Comparison of ENCODE assay signal across 1 cellular context in the genomic region with DNA sequence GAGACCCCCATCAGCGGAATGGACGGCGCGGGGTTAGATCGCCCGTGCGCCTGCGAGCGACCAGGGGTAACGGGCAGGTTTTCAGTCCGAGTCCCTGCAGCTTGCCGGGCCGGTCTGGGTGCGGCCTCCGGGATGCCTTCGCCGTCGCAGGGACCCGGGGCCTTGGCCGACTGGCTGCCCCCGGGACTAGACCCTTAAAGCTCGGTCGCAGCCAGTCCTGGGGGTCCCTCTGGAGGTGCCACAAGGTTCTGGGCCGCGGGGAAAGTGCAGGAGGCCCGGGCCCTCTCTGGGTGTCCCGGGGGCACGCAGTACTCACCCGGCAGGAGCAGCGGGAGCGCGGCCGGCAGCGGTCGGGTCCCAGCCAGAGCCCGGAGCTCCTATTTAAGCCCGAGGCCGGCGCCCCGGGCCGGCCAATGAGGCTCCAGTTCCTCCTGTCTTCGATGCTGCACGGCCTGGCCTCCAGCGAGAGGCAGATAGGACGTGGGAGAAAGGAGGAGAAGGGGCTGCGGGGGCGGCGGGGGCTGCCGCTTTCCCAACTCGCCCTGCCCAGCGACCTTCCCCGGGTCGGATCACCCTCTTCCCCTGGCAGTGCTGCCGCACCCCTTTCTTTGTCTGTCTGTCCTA.
TF ChIP-seq lines count a peak whose summit lies in the region.

A gene (minus strand): TSS at position 356 of the 624 bp plus-strand sequence.

TF ChIP-seq in HepG2, 621 proteins besides CTCF, POLR2A, EP300 and RAD21 (continued from another document and continues in another):
- TF ChIP-seq HNF4G (IDR thresholded peaks at IDR 0.05; ENCODE audit: borderline replicate concordance, low read depth, low read length), result no peak
- no peak for TF ChIP-seq HNF4G (CRISPR knock-in tag; IDR thresholded peaks at IDR 0.05; ENCODE audit: borderline replicate concordance, low read depth)
- TF ChIP-seq KAT8 (CRISPR knock-in tag; IDR thresholded peaks at IDR 0.05), result no peak
- TF ChIP-seq DNMT1 (CRISPR knock-in tag; IDR thresholded peaks at IDR 0.05), result no peak
- TF ChIP-seq, protein P1, sequence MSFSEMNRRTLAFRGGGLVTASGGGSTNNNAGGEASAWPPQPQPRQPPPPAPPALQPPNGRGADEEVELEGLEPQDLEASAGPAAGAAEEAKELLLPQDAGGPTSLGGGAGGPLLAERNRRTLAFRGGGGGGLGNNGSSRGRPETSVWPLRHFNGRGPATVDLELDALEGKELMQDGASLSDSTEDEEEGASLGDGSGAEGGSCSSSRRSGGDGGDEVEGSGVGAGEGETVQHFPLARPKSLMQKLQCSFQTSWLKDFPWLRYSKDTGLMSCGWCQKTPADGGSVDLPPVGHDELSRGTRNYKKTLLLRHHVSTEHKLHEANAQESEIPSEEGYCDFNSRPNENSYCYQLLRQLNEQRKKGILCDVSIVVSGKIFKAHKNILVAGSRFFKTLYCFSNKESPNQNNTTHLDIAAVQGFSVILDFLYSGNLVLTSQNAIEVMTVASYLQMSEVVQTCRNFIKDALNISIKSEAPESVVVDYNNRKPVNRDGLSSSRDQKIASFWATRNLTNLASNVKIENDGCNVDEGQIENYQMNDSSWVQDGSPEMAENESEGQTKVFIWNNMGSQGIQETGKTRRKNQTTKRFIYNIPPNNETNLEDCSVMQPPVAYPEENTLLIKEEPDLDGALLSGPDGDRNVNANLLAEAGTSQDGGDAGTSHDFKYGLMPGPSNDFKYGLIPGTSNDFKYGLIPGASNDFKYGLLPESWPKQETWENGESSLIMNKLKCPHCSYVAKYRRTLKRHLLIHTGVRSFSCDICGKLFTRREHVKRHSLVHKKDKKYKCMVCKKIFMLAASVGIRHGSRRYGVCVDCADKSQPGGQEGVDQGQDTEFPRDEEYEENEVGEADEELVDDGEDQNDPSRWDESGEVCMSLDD (CRISPR knock-in tag; IDR thresholded peaks at IDR 0.05; ENCODE audit: borderline replicate concordance), result peak; percentile 52; the same call in 1 of the 2 replicates
- TF ChIP-seq ZNF737 (CRISPR knock-in tag; IDR thresholded peaks at IDR 0.05; ENCODE audit: borderline replicate concordance), result no peak
- TF ChIP-seq, protein P2, sequence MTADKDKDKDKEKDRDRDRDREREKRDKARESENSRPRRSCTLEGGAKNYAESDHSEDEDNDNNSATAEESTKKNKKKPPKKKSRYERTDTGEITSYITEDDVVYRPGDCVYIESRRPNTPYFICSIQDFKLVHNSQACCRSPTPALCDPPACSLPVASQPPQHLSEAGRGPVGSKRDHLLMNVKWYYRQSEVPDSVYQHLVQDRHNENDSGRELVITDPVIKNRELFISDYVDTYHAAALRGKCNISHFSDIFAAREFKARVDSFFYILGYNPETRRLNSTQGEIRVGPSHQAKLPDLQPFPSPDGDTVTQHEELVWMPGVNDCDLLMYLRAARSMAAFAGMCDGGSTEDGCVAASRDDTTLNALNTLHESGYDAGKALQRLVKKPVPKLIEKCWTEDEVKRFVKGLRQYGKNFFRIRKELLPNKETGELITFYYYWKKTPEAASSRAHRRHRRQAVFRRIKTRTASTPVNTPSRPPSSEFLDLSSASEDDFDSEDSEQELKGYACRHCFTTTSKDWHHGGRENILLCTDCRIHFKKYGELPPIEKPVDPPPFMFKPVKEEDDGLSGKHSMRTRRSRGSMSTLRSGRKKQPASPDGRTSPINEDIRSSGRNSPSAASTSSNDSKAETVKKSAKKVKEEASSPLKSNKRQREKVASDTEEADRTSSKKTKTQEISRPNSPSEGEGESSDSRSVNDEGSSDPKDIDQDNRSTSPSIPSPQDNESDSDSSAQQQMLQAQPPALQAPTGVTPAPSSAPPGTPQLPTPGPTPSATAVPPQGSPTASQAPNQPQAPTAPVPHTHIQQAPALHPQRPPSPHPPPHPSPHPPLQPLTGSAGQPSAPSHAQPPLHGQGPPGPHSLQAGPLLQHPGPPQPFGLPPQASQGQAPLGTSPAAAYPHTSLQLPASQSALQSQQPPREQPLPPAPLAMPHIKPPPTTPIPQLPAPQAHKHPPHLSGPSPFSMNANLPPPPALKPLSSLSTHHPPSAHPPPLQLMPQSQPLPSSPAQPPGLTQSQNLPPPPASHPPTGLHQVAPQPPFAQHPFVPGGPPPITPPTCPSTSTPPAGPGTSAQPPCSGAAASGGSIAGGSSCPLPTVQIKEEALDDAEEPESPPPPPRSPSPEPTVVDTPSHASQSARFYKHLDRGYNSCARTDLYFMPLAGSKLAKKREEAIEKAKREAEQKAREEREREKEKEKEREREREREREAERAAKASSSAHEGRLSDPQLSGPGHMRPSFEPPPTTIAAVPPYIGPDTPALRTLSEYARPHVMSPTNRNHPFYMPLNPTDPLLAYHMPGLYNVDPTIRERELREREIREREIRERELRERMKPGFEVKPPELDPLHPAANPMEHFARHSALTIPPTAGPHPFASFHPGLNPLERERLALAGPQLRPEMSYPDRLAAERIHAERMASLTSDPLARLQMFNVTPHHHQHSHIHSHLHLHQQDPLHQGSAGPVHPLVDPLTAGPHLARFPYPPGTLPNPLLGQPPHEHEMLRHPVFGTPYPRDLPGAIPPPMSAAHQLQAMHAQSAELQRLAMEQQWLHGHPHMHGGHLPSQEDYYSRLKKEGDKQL (CRISPR knock-in tag; IDR thresholded peaks at IDR 0.05; ENCODE audit: low read depth), result no peak
- no peak for TF ChIP-seq ARID2 (CRISPR knock-in tag; IDR thresholded peaks at IDR 0.05; ENCODE audit: borderline replicate concordance)
- peak; percentile 99 for TF ChIP-seq PCBP1 (IDR thresholded peaks at IDR 0.05; ENCODE audit: borderline replicate concordance, low read depth, low read length)
- peak; percentile 55; the same call in 1 of the 2 replicates for TF ChIP-seq ZNF501 (CRISPR knock-in tag; IDR thresholded peaks at IDR 0.05)
- no peak for TF ChIP-seq RCOR2 (CRISPR knock-in tag; IDR thresholded peaks at IDR 0.05)
- no peak for TF ChIP-seq ZBTB8A (CRISPR knock-in tag; IDR thresholded peaks at IDR 0.05; ENCODE audit: borderline replicate concordance, low read depth)
- 0 out of 2 replicates have a peak, but pooled peaks have one; percentile 26 for TF ChIP-seq KDM5B (CRISPR knock-in tag; IDR thresholded peaks at IDR 0.05; ENCODE audit: borderline replicate concordance)
- TF ChIP-seq KLF13 (CRISPR knock-in tag; IDR thresholded peaks at IDR 0.05), result no peak
- TF ChIP-seq, protein P3, sequence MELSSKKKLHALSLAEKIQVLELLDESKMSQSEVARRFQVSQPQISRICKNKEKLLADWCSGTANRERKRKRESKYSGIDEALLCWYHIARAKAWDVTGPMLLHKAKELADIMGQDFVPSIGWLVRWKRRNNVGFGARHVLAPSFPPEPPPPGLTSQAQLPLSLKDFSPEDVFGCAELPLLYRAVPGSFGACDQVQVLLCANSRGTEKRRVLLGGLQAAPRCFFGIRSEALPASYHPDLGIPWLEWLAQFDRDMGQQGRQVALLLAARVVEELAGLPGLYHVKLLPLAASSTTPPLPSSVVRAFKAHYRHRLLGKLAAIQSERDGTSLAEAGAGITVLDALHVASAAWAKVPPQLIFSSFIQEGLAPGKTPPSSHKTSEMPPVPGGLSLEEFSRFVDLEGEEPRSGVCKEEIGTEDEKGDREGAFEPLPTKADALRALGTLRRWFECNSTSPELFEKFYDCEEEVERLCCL (CRISPR knock-in tag; IDR thresholded peaks at IDR 0.05; ENCODE audit: borderline replicate concordance), result no peak
- no peak for TF ChIP-seq SSRP1 (CRISPR knock-in tag; IDR thresholded peaks at IDR 0.05)
- TF ChIP-seq, protein P4, sequence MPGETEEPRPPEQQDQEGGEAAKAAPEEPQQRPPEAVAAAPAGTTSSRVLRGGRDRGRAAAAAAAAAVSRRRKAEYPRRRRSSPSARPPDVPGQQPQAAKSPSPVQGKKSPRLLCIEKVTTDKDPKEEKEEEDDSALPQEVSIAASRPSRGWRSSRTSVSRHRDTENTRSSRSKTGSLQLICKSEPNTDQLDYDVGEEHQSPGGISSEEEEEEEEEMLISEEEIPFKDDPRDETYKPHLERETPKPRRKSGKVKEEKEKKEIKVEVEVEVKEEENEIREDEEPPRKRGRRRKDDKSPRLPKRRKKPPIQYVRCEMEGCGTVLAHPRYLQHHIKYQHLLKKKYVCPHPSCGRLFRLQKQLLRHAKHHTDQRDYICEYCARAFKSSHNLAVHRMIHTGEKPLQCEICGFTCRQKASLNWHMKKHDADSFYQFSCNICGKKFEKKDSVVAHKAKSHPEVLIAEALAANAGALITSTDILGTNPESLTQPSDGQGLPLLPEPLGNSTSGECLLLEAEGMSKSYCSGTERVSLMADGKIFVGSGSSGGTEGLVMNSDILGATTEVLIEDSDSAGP (CRISPR knock-in tag; IDR thresholded peaks at IDR 0.05; ENCODE audit: borderline replicate concordance), result 0 out of 2 replicates have a peak, but pooled peaks have one; percentile 56
- TF ChIP-seq ZNF720 (CRISPR knock-in tag; IDR thresholded peaks at IDR 0.05), result no peak
- no peak for TF ChIP-seq TBX3 (IDR thresholded peaks at IDR 0.05; ENCODE audit: borderline replicate concordance)
- TF ChIP-seq, protein P5, sequence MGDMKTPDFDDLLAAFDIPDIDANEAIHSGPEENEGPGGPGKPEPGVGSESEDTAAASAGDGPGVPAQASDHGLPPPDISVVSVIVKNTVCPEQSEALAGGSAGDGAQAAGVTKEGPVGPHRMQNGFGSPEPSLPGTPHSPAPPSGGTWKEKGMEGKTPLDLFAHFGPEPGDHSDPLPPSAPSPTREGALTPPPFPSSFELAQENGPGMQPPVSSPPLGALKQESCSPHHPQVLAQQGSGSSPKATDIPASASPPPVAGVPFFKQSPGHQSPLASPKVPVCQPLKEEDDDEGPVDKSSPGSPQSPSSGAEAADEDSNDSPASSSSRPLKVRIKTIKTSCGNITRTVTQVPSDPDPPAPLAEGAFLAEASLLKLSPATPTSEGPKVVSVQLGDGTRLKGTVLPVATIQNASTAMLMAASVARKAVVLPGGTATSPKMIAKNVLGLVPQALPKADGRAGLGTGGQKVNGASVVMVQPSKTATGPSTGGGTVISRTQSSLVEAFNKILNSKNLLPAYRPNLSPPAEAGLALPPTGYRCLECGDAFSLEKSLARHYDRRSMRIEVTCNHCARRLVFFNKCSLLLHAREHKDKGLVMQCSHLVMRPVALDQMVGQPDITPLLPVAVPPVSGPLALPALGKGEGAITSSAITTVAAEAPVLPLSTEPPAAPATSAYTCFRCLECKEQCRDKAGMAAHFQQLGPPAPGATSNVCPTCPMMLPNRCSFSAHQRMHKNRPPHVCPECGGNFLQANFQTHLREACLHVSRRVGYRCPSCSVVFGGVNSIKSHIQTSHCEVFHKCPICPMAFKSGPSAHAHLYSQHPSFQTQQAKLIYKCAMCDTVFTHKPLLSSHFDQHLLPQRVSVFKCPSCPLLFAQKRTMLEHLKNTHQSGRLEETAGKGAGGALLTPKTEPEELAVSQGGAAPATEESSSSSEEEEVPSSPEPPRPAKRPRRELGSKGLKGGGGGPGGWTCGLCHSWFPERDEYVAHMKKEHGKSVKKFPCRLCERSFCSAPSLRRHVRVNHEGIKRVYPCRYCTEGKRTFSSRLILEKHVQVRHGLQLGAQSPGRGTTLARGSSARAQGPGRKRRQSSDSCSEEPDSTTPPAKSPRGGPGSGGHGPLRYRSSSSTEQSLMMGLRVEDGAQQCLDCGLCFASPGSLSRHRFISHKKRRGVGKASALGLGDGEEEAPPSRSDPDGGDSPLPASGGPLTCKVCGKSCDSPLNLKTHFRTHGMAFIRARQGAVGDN (CRISPR knock-in tag; IDR thresholded peaks at IDR 0.05), result peak; percentile 44
- TF ChIP-seq, protein P6, sequence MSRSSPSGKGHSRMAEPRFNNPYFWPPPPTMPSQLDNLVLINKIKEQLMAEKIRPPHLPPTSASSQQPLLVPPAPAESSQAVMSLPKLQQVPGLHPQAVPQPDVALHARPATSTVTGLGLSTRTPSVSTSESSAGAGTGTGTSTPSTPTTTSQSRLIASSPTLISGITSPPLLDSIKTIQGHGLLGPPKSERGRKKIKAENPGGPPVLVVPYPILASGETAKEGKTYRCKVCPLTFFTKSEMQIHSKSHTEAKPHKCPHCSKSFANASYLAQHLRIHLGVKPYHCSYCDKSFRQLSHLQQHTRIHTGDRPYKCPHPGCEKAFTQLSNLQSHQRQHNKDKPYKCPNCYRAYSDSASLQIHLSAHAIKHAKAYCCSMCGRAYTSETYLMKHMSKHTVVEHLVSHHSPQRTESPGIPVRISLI (CRISPR knock-in tag; IDR thresholded peaks at IDR 0.05; ENCODE audit: borderline replicate concordance), result no peak
- TF ChIP-seq ZNF776 (CRISPR knock-in tag; IDR thresholded peaks at IDR 0.05), result 0 out of 2 replicates have a peak, but pooled peaks have one; percentile 56
- TF ChIP-seq, protein P7, sequence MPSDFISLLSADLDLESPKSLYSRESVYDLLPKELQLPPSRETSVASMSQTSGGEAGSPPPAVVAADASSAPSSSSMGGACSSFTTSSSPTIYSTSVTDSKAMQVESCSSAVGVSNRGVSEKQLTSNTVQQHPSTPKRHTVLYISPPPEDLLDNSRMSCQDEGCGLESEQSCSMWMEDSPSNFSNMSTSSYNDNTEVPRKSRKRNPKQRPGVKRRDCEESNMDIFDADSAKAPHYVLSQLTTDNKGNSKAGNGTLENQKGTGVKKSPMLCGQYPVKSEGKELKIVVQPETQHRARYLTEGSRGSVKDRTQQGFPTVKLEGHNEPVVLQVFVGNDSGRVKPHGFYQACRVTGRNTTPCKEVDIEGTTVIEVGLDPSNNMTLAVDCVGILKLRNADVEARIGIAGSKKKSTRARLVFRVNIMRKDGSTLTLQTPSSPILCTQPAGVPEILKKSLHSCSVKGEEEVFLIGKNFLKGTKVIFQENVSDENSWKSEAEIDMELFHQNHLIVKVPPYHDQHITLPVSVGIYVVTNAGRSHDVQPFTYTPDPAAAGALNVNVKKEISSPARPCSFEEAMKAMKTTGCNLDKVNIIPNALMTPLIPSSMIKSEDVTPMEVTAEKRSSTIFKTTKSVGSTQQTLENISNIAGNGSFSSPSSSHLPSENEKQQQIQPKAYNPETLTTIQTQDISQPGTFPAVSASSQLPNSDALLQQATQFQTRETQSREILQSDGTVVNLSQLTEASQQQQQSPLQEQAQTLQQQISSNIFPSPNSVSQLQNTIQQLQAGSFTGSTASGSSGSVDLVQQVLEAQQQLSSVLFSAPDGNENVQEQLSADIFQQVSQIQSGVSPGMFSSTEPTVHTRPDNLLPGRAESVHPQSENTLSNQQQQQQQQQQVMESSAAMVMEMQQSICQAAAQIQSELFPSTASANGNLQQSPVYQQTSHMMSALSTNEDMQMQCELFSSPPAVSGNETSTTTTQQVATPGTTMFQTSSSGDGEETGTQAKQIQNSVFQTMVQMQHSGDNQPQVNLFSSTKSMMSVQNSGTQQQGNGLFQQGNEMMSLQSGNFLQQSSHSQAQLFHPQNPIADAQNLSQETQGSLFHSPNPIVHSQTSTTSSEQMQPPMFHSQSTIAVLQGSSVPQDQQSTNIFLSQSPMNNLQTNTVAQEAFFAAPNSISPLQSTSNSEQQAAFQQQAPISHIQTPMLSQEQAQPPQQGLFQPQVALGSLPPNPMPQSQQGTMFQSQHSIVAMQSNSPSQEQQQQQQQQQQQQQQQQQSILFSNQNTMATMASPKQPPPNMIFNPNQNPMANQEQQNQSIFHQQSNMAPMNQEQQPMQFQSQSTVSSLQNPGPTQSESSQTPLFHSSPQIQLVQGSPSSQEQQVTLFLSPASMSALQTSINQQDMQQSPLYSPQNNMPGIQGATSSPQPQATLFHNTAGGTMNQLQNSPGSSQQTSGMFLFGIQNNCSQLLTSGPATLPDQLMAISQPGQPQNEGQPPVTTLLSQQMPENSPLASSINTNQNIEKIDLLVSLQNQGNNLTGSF (CRISPR knock-in tag; IDR thresholded peaks at IDR 0.05), result 0 out of 2 replicates have a peak, but pooled peaks have one; percentile 21
- TF ChIP-seq ZMYM3 (CRISPR knock-in tag; IDR thresholded peaks at IDR 0.05), result no peak
- TF ChIP-seq RNF2 (conservative IDR thresholded peaks at IDR 0.05; ENCODE audit: low read depth), result no peak
- peak; percentile 13 for TF ChIP-seq IKZF4 (CRISPR knock-in tag; IDR thresholded peaks at IDR 0.05; ENCODE audit: borderline replicate concordance, low read depth, not compliant biosample characterization)
